In genomic region chr18:57208056-57208455, GRCh38 we compare ENCODE assay signal across 28 cellular contexts.
DNase-seq lines count a peak whose midpoint lies in the region; ATAC-seq lines count a peak whose summit lies in the region.
"Had no signal": no experiment of that assay in that cellular context is flagged by ENCODE, and none has a peak within 500 bp of the region (broad histone marks: within the 10 kb centered on the region; RNA-seq: fewer than 3 reads in every experiment).

No MANE protein-coding gene starts in this region.

- H4K91ac ChIP-seq in trophoblast cell (ENCODE audit: low read depth, low read length) = peak overlapping the region; percentile 31

- no peaks in the 10 kb centered on the region for H3K9me3 ChIP-seq in trophoblast cell (ENCODE audit: insufficient read depth, low read depth, low read length)
- H3K9me3 ChIP-seq: ascending aorta, heart right ventricle, tibial nerve had no signal

- H3K23ac ChIP-seq in trophoblast cell (ENCODE audit: low read length) = no peak overlapping the region

- H2BK12ac ChIP-seq in trophoblast cell (ENCODE audit: low read length) = peak overlapping the region; percentile 66

- no peak overlapping the region for H3K18ac ChIP-seq in trophoblast cell (ENCODE audit: low read length)

- no peak for ATAC-seq in HG02870 (IDR thresholded peaks at IDR 0.05; ENCODE audit: unreplicated experiment)
- ATAC-seq: activated CD4-positive, alpha-beta T cell treated with anti-CD3 and anti-CD28 coated beads for 36 hours; esophagus mucosa; foreskin keratinocyte; heart right ventricle; right cardiac atrium had no signal

- no peaks in the 10 kb centered on the region for H3K36me3 ChIP-seq in trophoblast cell (ENCODE audit: control insufficient read depth in 1 of 2, insufficient read depth in 2 of 2, low read length in 2 of 2)
- H3K36me3 ChIP-seq: ascending aorta, cardiac muscle cell, heart right ventricle, tibial nerve had no signal

- no peaks in the 10 kb centered on the region for H3K27me3 ChIP-seq in trophoblast cell (ENCODE audit: insufficient read depth, low read length)
- H3K27me3 ChIP-seq: ascending aorta, cardiac muscle cell, foreskin keratinocyte, tibial nerve had no signal

- H3K4ac ChIP-seq in trophoblast cell (ENCODE audit: low read depth, low read length) = no peak overlapping the region

- WGBS in trophoblast cell (ENCODE audit: extremely low coverage, insufficient coverage, insufficient read length) = no CpG with 5 or more reads among the region's 7 CpGs

- H3K4me1 ChIP-seq in trophoblast cell (ENCODE audit: control insufficient read depth in 1 of 2, insufficient read depth in 2 of 2, low read length in 2 of 2) = peaks cover 27 to 29% of the 10 kb centered on the region in 2 experiments
- H3K4me1 ChIP-seq: ascending aorta had no signal

- H2AK5ac ChIP-seq in trophoblast cell (ENCODE audit: low read length) = no peak overlapping the region

- H3K27ac ChIP-seq in trophoblast cell (ENCODE audit: low read depth, low read length) (no peak overlapping the region), caudate nucleus (ENCODE audit: low read depth, low read length) (no peak overlapping the region)
- H3K27ac ChIP-seq: ascending aorta, cardiac muscle cell, foreskin keratinocyte, heart right ventricle, PC-9, tibial nerve had no signal

- no peak overlapping the region for H2BK120ac ChIP-seq in trophoblast cell (ENCODE audit: insufficient read depth, low read length, poor library complexity)

- in situ Hi-C loops in KBM-7 (cut with MboI; ENCODE audit: low pct_unique_long_range_greater_than_20kb, low sequenced_read_pairs) = no loop called here

- no peaks in the 10 kb centered on the region for H3K79me2 ChIP-seq in trophoblast cell (ENCODE audit: control insufficient read depth, insufficient read depth, low read length, poor library complexity)

- H3K14ac ChIP-seq in trophoblast cell (ENCODE audit: low read length) = no peak overlapping the region

- H2AFZ ChIP-seq in trophoblast cell (ENCODE audit: insufficient read depth, low read length, poor library complexity) = no peak overlapping the region
- H2AFZ ChIP-seq: PC-9 had no signal

- H3K9ac ChIP-seq in trophoblast cell (ENCODE audit: low read length) = no peak overlapping the region

- no peak overlapping the region for H3K4me2 ChIP-seq in trophoblast cell (ENCODE audit: low read length)
- H3K4me2 ChIP-seq: PC-9 had no signal

- peak; percentile 50 for DNase-seq in NCI-H2029 treated with DMSO at 0.1 percent for 48 hours (lab: John Stamatoyannopoulos, UW)
- DNase-seq in NCI-H2029 (lab: John Stamatoyannopoulos, UW) = no peak
- DNase-seq in NCI-H1436 treated with DMSO at 0.1 percent for 48 hours (lab: John Stamatoyannopoulos, UW) = peak; percentile 29
- peak; percentile 2 for DNase-seq in SW480 (ENCODE audit: low spot score)
- no peak for DNase-seq in trophoblast cell
- DNase-seq in caudate nucleus (lab: John Stamatoyannopoulos, UW) = no peak
- no peak for DNase-seq in KBM-7
- DNase-seq: activated CD4-positive, alpha-beta T cell treated with anti-CD3 and anti-CD28 coated beads for 36 hours; activated effector memory CD4-positive, alpha-beta T cell treated with anti-CD3 and anti-CD28 coated beads, Interleukin-2, amount 50 U/mL, for 16 hours; activated naive CD8-positive, alpha-beta T cell treated with anti-CD3 and anti-CD28 coated beads, Interleukin-2, amount 10 ng/mL, durations not matched to agents 7 days and 5 days; CD4-positive, alpha-beta memory T cell; cortex of kidney; foreskin keratinocyte; GDM1; HCEC 1CT; heart right ventricle; mammary epithelial cell; NCI-H1105; NCI-H2227 treated with DMSO at 0.1 percent for 48 hours; PC-9; right cardiac atrium; Right ventricle myocardium superior; stimulated activated CD4-positive, alpha-beta T cell treated with anti-CD3 and anti-CD28 coated beads, Interleukin-2, amount 100 ng/mL, for 48 hours had no signal

- no peak overlapping the region for H4K12ac ChIP-seq in trophoblast cell (ENCODE audit: low read depth, low read length)

- H4K8ac ChIP-seq in trophoblast cell (ENCODE audit: low read depth, low read length) = no peak overlapping the region

- no peak overlapping the region for H3K4me3 ChIP-seq in trophoblast cell (ENCODE audit: low read depth, low read length)
- H3K4me3 ChIP-seq: ascending aorta, cardiac muscle cell, heart right ventricle, PC-9, tibial nerve had no signal

- H2BK5ac ChIP-seq in trophoblast cell (ENCODE audit: low read depth, low read length, poor library complexity) = no peak overlapping the region

- H3K79me1 ChIP-seq in trophoblast cell (ENCODE audit: low read length) = peaks cover 15% of the 10 kb centered on the region

Comparison
In these comparisons a context has a peak if more than half of its experiments do, and no peak if none do; other contexts are left out.
1. DNase-seq: peak in NCI-H2029 treated with DMSO at 0.1 percent for 48 hours (single experiment), NCI-H1436 treated with DMSO at 0.1 percent for 48 hours (single experiment) and SW480 (single experiment); none in NCI-H2029 (single experiment), trophoblast cell (0 of 2), caudate nucleus (0 of 61) and KBM-7 (single experiment).